ENCODE assay signal across 8 cellular contexts in the genomic region with DNA sequence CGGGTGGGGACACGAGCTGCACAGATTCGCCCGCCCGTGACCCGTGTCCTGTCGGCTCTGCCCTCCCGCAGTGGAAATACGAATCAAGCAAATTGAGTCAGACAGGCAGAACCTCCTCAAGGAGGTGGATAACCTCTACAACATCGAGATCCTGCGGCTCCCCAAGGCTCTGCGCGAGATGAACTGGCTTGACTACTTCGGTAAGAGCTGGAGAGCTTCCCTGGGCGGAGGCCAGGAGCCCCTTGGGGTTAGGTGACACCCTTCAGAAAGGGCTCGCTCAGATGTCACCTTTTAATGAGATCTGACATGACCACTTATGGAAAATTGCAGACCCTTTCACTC. TPM values are rescaled to one million over a fixed set of nuclear protein-coding genes. Genes with fewer than 3 reads are reported as not detected.
DNase-seq lines count a peak whose midpoint lies in the region; ATAC-seq and TF ChIP-seq lines count a peak whose summit lies in the region.

No MANE protein-coding gene starts in this region.

- peaks cover 24% of the 10 kb centered on the region for H3K4me1 Mint-ChIP-seq in progenitor cell of endocrine pancreas (ENCODE audit: low read depth)

- peaks cover 7% of the 10 kb centered on the region for H3K4me1 ChIP-seq in OCI-LY3 (ENCODE audit: low read length)
- H3K4me1 ChIP-seq in esophagus (ENCODE audit: control insufficient read depth in 2 of 2, insufficient read depth in 2 of 2, low read length in 1 of 2): peaks cover 0 to 13% of the 10 kb centered on the region in 2 donors

- no peak overlapping the region for H3K27ac Mint-ChIP-seq in progenitor cell of endocrine pancreas

- H3K36me3 ChIP-seq in OCI-LY3 (replicated peaks; ENCODE audit: low read depth, low read length) (peaks cover 32% of the 10 kb centered on the region), esophagus (ENCODE audit: control insufficient read depth in 2 of 2, insufficient read depth in 2 of 2, low read length in 1 of 2) (no peaks in the 10 kb centered on the region)

- peaks cover 4% of the 10 kb centered on the region for H3K36me3 Mint-ChIP-seq in progenitor cell of endocrine pancreas (ENCODE audit: insufficient read depth)

- H3K9me3 Mint-ChIP-seq in progenitor cell of endocrine pancreas (ENCODE audit: low read depth): no peaks in the 10 kb centered on the region

- H3K27ac ChIP-seq in OCI-LY3 (ENCODE audit: low read length) (peak overlapping the region; percentile 75), esophagus (ENCODE audit: low read depth in 2 of 2, low read length in 1 of 2) (peak overlapping the region in 1 of 2 donors; percentile 2)

- H3K27me3 Mint-ChIP-seq in progenitor cell of endocrine pancreas: no peaks in the 10 kb centered on the region

- peak overlapping the region; percentile 85 for H3K4me2 ChIP-seq in OCI-LY3 (ENCODE audit: low read length)

- H4K20me1 ChIP-seq in OCI-LY3 (ENCODE audit: insufficient read depth, low read length): no peaks in the 10 kb centered on the region

- DNase-seq in progenitor cell of endocrine pancreas (ENCODE audit: low spot score, unreplicated experiment) (no peak), H4 (ENCODE audit: low spot score) (no peak), nucleus accumbens (lab: John Stamatoyannopoulos, UW) (no peak), NCI-H510A treated with DMSO at 0.1 percent for 48 hours (lab: John Stamatoyannopoulos, UW) (no peak)

- TF ChIP-seq CTCF in OCI-LY3 (IDR thresholded peaks at IDR 0.05; ENCODE audit: low read depth, low read length) (no peak), progenitor cell of endocrine pancreas (IDR thresholded peaks at IDR 0.05; ENCODE audit: unreplicated experiment) (no peak)

- H3K4me3 Mint-ChIP-seq in progenitor cell of endocrine pancreas (ENCODE audit: low read depth): peak overlapping the region; percentile 98

- peak overlapping the region; percentile 92 for H3K9ac ChIP-seq in OCI-LY3 (ENCODE audit: low read length)

- ATAC-seq in HG02623 (IDR thresholded peaks at IDR 0.05; ENCODE audit: unreplicated experiment): no peak

- WGBS in esophagus, 2 donors: 1 to 2% methylated on average over 16 of the region's 16 CpGs

- peaks cover 69% of the 10 kb centered on the region for H3K79me2 ChIP-seq in OCI-LY3 (ENCODE audit: low read length)

- H3K4me3 ChIP-seq in GM08714 (ENCODE audit: low read length) (peak overlapping the region; percentile 79), OCI-LY3 (ENCODE audit: low read length) (peak overlapping the region; percentile 97), esophagus (ENCODE audit: low read depth in 1 of 2, low read length in 2 of 2) (peak overlapping the region; percentile 66 to 73)

- H2AFZ ChIP-seq in OCI-LY3 (ENCODE audit: low read depth, low read length): peak overlapping the region; percentile 72; the same call in 1 of the 2 replicates

- H3K9me3 ChIP-seq in OCI-LY3 (ENCODE audit: insufficient read depth, low read length) (no peaks in the 10 kb centered on the region), esophagus (ENCODE audit: control insufficient read depth in 2 of 2, insufficient read depth in 1 of 2, low read depth in 1 of 2, low read length in 1 of 2) (peaks cover 0 to 4% of the 10 kb centered on the region in 2 donors)

- H3K27me3 ChIP-seq in OCI-LY3 (ENCODE audit: low read depth, low read length) (no peaks in the 10 kb centered on the region), esophagus (ENCODE audit: control insufficient read depth in 1 of 2, insufficient read depth in 2 of 2, low read length in 2 of 2) (no peaks in the 10 kb centered on the region)

RNA-seq across cellular contexts. Expression of a gene that starts 0.5 kb away (rescaled TPM):
- polyA plus RNA-seq in esophagus: 10 to 100 TPM in 1 of 2 donors, 1 to 10 TPM in 1; 4.2 to 10.1 TPM
- total RNA-seq in progenitor cell of endocrine pancreas: 19.3 and 20.6 TPM in 2 replicates
- total RNA-seq in H4 (2014; rRNA removed; shearing (Covaris generic)): 12.4 and 28.5 TPM in 2 replicates

RNA-seq across cellular contexts. Expression of a gene that starts 58.1 kb away (rescaled TPM):
- polyA plus RNA-seq in esophagus: under 1 TPM; 0.33 to 0.87 TPM
- not detected in 2 replicates for total RNA-seq in progenitor cell of endocrine pancreas
- total RNA-seq in H4 (2014; rRNA removed; shearing (Covaris generic)): 0.08 and 0.12 TPM in 2 replicates
